9 cellular contexts compared by ENCODE assay signal in genomic region chr7:116776610-116777289, GRCh38.
DNase-seq lines count a peak whose midpoint lies in the region; ATAC-seq, FAIRE-seq and TF ChIP-seq lines count a peak whose summit lies in the region.
"Had no signal": no experiment of that assay in that cellular context is flagged by ENCODE, and none has a peak within 500 bp of the region (broad histone marks: within the 10 kb centered on the region; RNA-seq: fewer than 3 reads in every experiment).

No MANE protein-coding gene starts in this region.

- no peak overlapping the region for H3K27ac Mint-ChIP-seq in glutamatergic neuron (ENCODE audit: unreplicated experiment)
- H3K27ac Mint-ChIP-seq in natural killer cell treated with Interleukin-12 subunit alpha and Interleukin-12 subunit beta and Interleukin-15 and Interleukin-18, amount 100 ng/mL, for 72 hours: no peak overlapping the region
- no peak overlapping the region for H3K27ac Mint-ChIP-seq in activated CD4-positive, alpha-beta memory T cell treated with anti-CD3 and anti-CD28 coated beads, Interleukin-2, amount 10 ng/mL, durations not matched to agents 7 days and 5 days

- FAIRE-seq in A549 (lab: Jason Lieb, UNC): no peak

- H3K36me3 Mint-ChIP-seq in glutamatergic neuron (ENCODE audit: unreplicated experiment): peaks cover 4% of the 10 kb centered on the region
- no peaks in the 10 kb centered on the region for H3K36me3 Mint-ChIP-seq in natural killer cell treated with Interleukin-12 subunit alpha and Interleukin-12 subunit beta and Interleukin-15 and Interleukin-18, amount 100 ng/mL, for 72 hours
- no peaks in the 10 kb centered on the region for H3K36me3 Mint-ChIP-seq in activated CD4-positive, alpha-beta memory T cell treated with anti-CD3 and anti-CD28 coated beads, Interleukin-2, amount 10 ng/mL, durations not matched to agents 7 days and 5 days (ENCODE audit: low read depth)

- peaks cover 95% of the 10 kb centered on the region for H3K4me1 ChIP-seq in A549

- H3K27ac ChIP-seq in A549: peak overlapping the region; percentile 75 to 87

- no peaks in the 10 kb centered on the region for H3K9me3 Mint-ChIP-seq in glutamatergic neuron (ENCODE audit: unreplicated experiment)
- no peaks in the 10 kb centered on the region for H3K9me3 Mint-ChIP-seq in natural killer cell treated with Interleukin-12 subunit alpha and Interleukin-12 subunit beta and Interleukin-15 and Interleukin-18, amount 100 ng/mL, for 72 hours
- no peaks in the 10 kb centered on the region for H3K9me3 Mint-ChIP-seq in activated CD4-positive, alpha-beta memory T cell treated with anti-CD3 and anti-CD28 coated beads, Interleukin-2, amount 10 ng/mL, durations not matched to agents 7 days and 5 days

- peak; percentile 30 to 75; a peak in 2 of 5 replicates for TF ChIP-seq EP300 in A549 (IDR thresholded peaks at IDR 0.05)
- TF ChIP-seq EP300 in Ishikawa (IDR thresholded peaks at IDR 0.05; ENCODE audit: borderline replicate concordance): no peak

- peak overlapping the region; percentile 72 for H3K4me2 ChIP-seq in A549

- no peak for TF ChIP-seq POLR2A in A549 (IDR thresholded peaks at IDR 0.05; ENCODE audit: low read length)
- TF ChIP-seq POLR2A in erythroblast (IDR thresholded peaks at IDR 0.05; ENCODE audit: low read length): no peak

- ATAC-seq in A549: peak; percentile 76 to 84
- peak; percentile 79 for ATAC-seq in GM19467 (IDR thresholded peaks at IDR 0.05; ENCODE audit: unreplicated experiment)
- ATAC-seq in natural killer cell treated with Interleukin-12 subunit alpha and Interleukin-12 subunit beta and Interleukin-15 and Interleukin-18, amount 100 ng/mL, for 72 hours: no peak

- H3K4me3 ChIP-seq in A549: peak overlapping the region; percentile 9; the same call in 1 of the 3 replicates
- H3K4me3 ChIP-seq in fibroblast of the aortic adventitia (ENCODE audit: low read depth, low read length): no peak overlapping the region
- H3K4me3 ChIP-seq: Peyer's patch had no signal

- H3K9me3 ChIP-seq in A549: peaks cover 4% of the 10 kb centered on the region; the same call in 2 of the 3 replicates
- H3K9me3 ChIP-seq: Peyer's patch had no signal

- POLR2A ChIA-PET in A549 (lab: Yijun Ruan, JAX): interaction anchor here (0.6 kb wide), 2 partner anchors 10 to 148 kb away, joined by 3 read pairs; no protein-coding TSS in a partner anchor
- POLR2A ChIA-PET in activated CD4-positive, alpha-beta memory T cell treated with anti-CD3 and anti-CD28 coated beads, Interleukin-2, amount 10 ng/mL, durations not matched to agents 7 days and 5 days (lab: Charles Lee): no interaction called here

- DNase-seq in A549 (ENCODE audit: low read depth in 1 of 2, low spot score in 1 of 2): peak; percentile 75 to 80
- DNase-seq in fibroblast of the aortic adventitia (ENCODE audit: low read depth): peak; percentile 84
- no peak for DNase-seq in erythroblast (lab: John Stamatoyannopoulos, UW)
- no peak for DNase-seq in glutamatergic neuron
- DNase-seq in natural killer cell treated with Interleukin-12 subunit alpha and Interleukin-12 subunit beta and Interleukin-15 and Interleukin-18, amount 100 ng/mL, for 72 hours (ENCODE audit: low spot score): no peak
- no peak for DNase-seq in activated CD4-positive, alpha-beta memory T cell treated with anti-CD3 and anti-CD28 coated beads, Interleukin-2, amount 10 ng/mL, durations not matched to agents 7 days and 5 days

- H3K4me3 Mint-ChIP-seq in glutamatergic neuron (ENCODE audit: unreplicated experiment): no peak overlapping the region
- no peak overlapping the region for H3K4me3 Mint-ChIP-seq in natural killer cell treated with Interleukin-12 subunit alpha and Interleukin-12 subunit beta and Interleukin-15 and Interleukin-18, amount 100 ng/mL, for 72 hours
- H3K4me3 Mint-ChIP-seq in activated CD4-positive, alpha-beta memory T cell treated with anti-CD3 and anti-CD28 coated beads, Interleukin-2, amount 10 ng/mL, durations not matched to agents 7 days and 5 days: no peak overlapping the region

- TF ChIP-seq CTCF in A549 (IDR thresholded peaks at IDR 0.05): no peak
- no peak for TF ChIP-seq CTCF in fibroblast of the aortic adventitia (IDR thresholded peaks at IDR 0.05; ENCODE audit: insufficient read depth, low read length)
- TF ChIP-seq CTCF in glutamatergic neuron (IDR thresholded peaks at IDR 0.05; ENCODE audit: partially characterized antibody, unreplicated experiment): no peak

- peaks cover 2% of the 10 kb centered on the region for H3K27me3 Mint-ChIP-seq in glutamatergic neuron (ENCODE audit: unreplicated experiment)
- peaks cover 0 to 3% of the 10 kb centered on the region in 2 donors for H3K27me3 Mint-ChIP-seq in natural killer cell treated with Interleukin-12 subunit alpha and Interleukin-12 subunit beta and Interleukin-15 and Interleukin-18, amount 100 ng/mL, for 72 hours
- peaks cover 9% of the 10 kb centered on the region for H3K27me3 Mint-ChIP-seq in activated CD4-positive, alpha-beta memory T cell treated with anti-CD3 and anti-CD28 coated beads, Interleukin-2, amount 10 ng/mL, durations not matched to agents 7 days and 5 days

- under 1% methylated on average over 3 of the region's 3 CpGs for WGBS in A549 (ENCODE audit: missing lambda C conversion rate)

- 0 out of 5 replicates have a peak, but pooled peaks of 1 of the 2 experiments have one; percentile 25 for TF ChIP-seq RAD21 in A549 (conservative IDR thresholded peaks at IDR 0.05 in 1 of 2, IDR thresholded peaks at IDR 0.05 in 1 of 2)
- no peak for TF ChIP-seq RAD21 in Ishikawa (IDR thresholded peaks at IDR 0.05; ENCODE audit: low read depth)

- no peaks in the 10 kb centered on the region for H3K4me1 Mint-ChIP-seq in glutamatergic neuron (ENCODE audit: low read depth, unreplicated experiment)
- no peaks in the 10 kb centered on the region for H3K4me1 Mint-ChIP-seq in natural killer cell treated with Interleukin-12 subunit alpha and Interleukin-12 subunit beta and Interleukin-15 and Interleukin-18, amount 100 ng/mL, for 72 hours (ENCODE audit: low read depth in 2 of 2)
- H3K4me1 Mint-ChIP-seq in activated CD4-positive, alpha-beta memory T cell treated with anti-CD3 and anti-CD28 coated beads, Interleukin-2, amount 10 ng/mL, durations not matched to agents 7 days and 5 days: no peaks in the 10 kb centered on the region

- CTCF ChIA-PET in A549 (lab: Yijun Ruan, JAX): interaction anchor here (0.7 to 2.1 kb wide), 11 partner anchors 8 to 185 kb away, joined by 3 to 8 read pairs (median 4); partner anchors contain the start of gene MET
- CTCF ChIA-PET in activated CD4-positive, alpha-beta memory T cell treated with anti-CD3 and anti-CD28 coated beads, Interleukin-2, amount 10 ng/mL, durations not matched to agents 7 days and 5 days (lab: Charles Lee): no interaction called here

TF ChIP-seq in A549, 52 proteins besides CTCF, POLR2A, EP300 and RAD21 (continues in another document):
- TF ChIP-seq JUNB (IDR thresholded peaks at IDR 0.05) (peak; percentile 92), CHD2 (IDR thresholded peaks at IDR 0.05; ENCODE audit: low read length, partially characterized antibody) (no peak), SMC3 (IDR thresholded peaks at IDR 0.05) (0 out of 3 replicates have a peak, but pooled peaks have one; percentile 7), MAZ (IDR thresholded peaks at IDR 0.05; ENCODE audit: borderline replicate concordance, low read depth, low read length) (no peak), POLR2AphosphoS2 (conservative IDR thresholded peaks at IDR 0.05; ENCODE audit: low read length) (no peak), EHMT2 (IDR thresholded peaks at IDR 0.05; ENCODE audit: low read depth) (no peak), FOXS1 (CRISPR knock-in tag; IDR thresholded peaks at IDR 0.05) (no peak), TFCP2L1 (CRISPR knock-in tag; IDR thresholded peaks at IDR 0.05) (no peak), RNF2 (IDR thresholded peaks at IDR 0.05; ENCODE audit: borderline replicate concordance, low read depth) (no peak), ZC3H11A (IDR thresholded peaks at IDR 0.05) (no peak), NFE2L2 (conservative IDR thresholded peaks at IDR 0.05; ENCODE audit: low read length) (no peak), HDAC2 (IDR thresholded peaks at IDR 0.05) (no peak), FOSL2 (IDR thresholded peaks at IDR 0.05) (peak; percentile 76), FOSL2 (CRISPR knock-in tag; IDR thresholded peaks at IDR 0.05) (peak; percentile 82), ZSCAN20 (CRISPR knock-in tag; IDR thresholded peaks at IDR 0.05) (no peak), NPAS2 (CRISPR knock-in tag; IDR thresholded peaks at IDR 0.05; ENCODE audit: borderline replicate concordance) (no peak)

TF ChIP-seq in Ishikawa, 13 proteins besides CTCF, POLR2A, EP300 and RAD21:
- TF ChIP-seq TCF12 (IDR thresholded peaks at IDR 0.05; ENCODE audit: low read depth): no peak
- 0 out of 2 replicates have a peak, but pooled peaks have one; percentile 6 for TF ChIP-seq NFIC (IDR thresholded peaks at IDR 0.05)
- no peak for TF ChIP-seq YY1 (IDR thresholded peaks at IDR 0.05; ENCODE audit: low read depth)
- TF ChIP-seq TEAD4 (IDR thresholded peaks at IDR 0.05): no peak
- no peak for TF ChIP-seq FOXM1 (IDR thresholded peaks at IDR 0.05; ENCODE audit: borderline replicate concordance, low read depth)
- TF ChIP-seq ZBTB7A (IDR thresholded peaks at IDR 0.05; ENCODE audit: low read depth): no peak
- no peak for TF ChIP-seq CREB1 (IDR thresholded peaks at IDR 0.05; ENCODE audit: low read depth)

Comparison
In these comparisons a context has a peak if more than half of its experiments do, and no peak if none do; other contexts are left out.
1. ATAC-seq: peak in A549 (2 of 2) and GM19467 (single experiment); none in natural killer cell treated with Interleukin-12 subunit alpha and Interleukin-12 subunit beta and Interleukin-15 and Interleukin-18, amount 100 ng/mL, for 72 hours (0 of 2).
2. DNase-seq: peak in A549 (2 of 2) and fibroblast of the aortic adventitia (single experiment); none in erythroblast (0 of 2), glutamatergic neuron (single experiment), natural killer cell treated with Interleukin-12 subunit alpha and Interleukin-12 subunit beta and Interleukin-15 and Interleukin-18, amount 100 ng/mL, for 72 hours (single experiment) and activated CD4-positive, alpha-beta memory T cell treated with anti-CD3 and anti-CD28 coated beads, Interleukin-2, amount 10 ng/mL, durations not matched to agents 7 days and 5 days (single experiment).